Comparison of ENCODE assay signal across 8 cellular contexts in the genomic region with DNA sequence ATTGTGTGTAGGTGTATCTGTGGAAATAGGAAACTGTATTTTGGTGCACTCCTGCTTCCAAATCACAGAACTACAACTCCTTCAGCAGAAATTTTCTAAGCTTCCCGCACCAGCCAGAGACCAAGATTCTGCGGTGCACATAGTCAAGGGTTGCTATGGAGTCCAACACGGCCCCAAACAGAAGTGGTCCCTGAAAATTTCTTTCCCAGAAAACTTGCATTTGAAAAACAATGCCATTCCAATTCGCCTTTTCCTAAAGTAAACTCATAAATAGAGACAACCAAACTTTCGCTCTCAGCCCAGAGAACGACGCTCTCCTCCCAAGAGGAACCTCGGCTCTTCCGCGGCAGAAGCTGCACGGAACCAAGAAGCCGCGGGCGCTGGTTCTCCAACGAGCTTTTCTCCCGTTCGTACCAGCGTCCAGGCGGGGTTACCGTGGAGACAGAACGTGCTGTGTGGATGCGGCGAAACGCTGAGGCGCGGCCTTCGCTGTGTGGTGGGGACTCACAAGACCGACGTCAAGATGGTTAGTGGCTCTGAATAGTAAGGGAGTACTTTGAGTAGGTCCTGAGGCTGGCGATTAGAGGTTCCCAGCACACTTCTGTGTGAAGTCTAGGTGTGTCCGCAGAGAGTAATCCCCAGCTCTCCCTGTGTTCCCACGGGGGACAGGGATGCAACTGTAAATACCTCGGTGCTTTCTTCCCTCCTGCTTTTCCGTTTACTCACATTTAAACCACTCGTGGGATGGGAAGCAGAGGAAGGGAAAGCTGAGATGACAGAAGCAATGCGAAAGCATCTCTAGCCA. TPM values are rescaled to one million over a fixed set of nuclear protein-coding genes. Genes with fewer than 3 reads are reported as not detected.
DNase-seq lines count a peak whose midpoint lies in the region; ATAC-seq lines count a peak whose summit lies in the region.

No MANE protein-coding gene starts in this region.

- no peaks in the 10 kb centered on the region for H3K9me3 ChIP-seq in esophagus (ENCODE audit: control insufficient read depth in 2 of 2, insufficient read depth in 1 of 2, low read depth in 1 of 2, low read length in 1 of 2)
- no peaks in the 10 kb centered on the region for H3K9me3 ChIP-seq in mucosa of rectum (ENCODE audit: control insufficient read depth in 2 of 2, low read length in 2 of 2)

- H3K27ac ChIP-seq in esophagus (ENCODE audit: low read depth in 2 of 2, low read length in 1 of 2) (peak overlapping the region; percentile 35 to 49), mucosa of rectum (ENCODE audit: low read depth in 2 of 2, low read length in 2 of 2) (peak overlapping the region in 1 of 2 donors; percentile 53)

- DNase-seq in DMS114 treated with DMSO at 0.1 percent for 48 hours (lab: John Stamatoyannopoulos, UW; ENCODE audit: unreplicated experiment) = peak; percentile 77
- peak; percentile 60 for DNase-seq in HuH-7.5 (ENCODE audit: low spot score)
- DNase-seq in OCI-M2 (lab: John Stamatoyannopoulos, UW; ENCODE audit: unreplicated experiment) = peak; percentile 87
- peak; percentile 92 for DNase-seq in activated T-cell treated with anti-CD3 and anti-CD28 coated beads, Interleukin-2, amount 50 U/mL, for 1 hour
- peak; percentile 78 for DNase-seq in stimulated activated CD8-positive, alpha-beta memory T cell treated with anti-CD3 and anti-CD28 coated beads, Interleukin-4, amount 100 ng/mL, for 24 hours (ENCODE audit: low read depth)

- peak; percentile 97 for ATAC-seq in GM21526 (IDR thresholded peaks at IDR 0.05; ENCODE audit: low FRiP score, unreplicated experiment)

- no peaks in the 10 kb centered on the region for H3K4me1 ChIP-seq in esophagus (ENCODE audit: control insufficient read depth in 2 of 2, insufficient read depth in 2 of 2, low read length in 1 of 2)
- H3K4me1 ChIP-seq in mucosa of rectum (ENCODE audit: control insufficient read depth in 2 of 2, insufficient read depth in 2 of 2, low read length in 2 of 2) = peaks cover 0 to 4% of the 10 kb centered on the region in 2 donors

- H3K36me3 ChIP-seq in esophagus (ENCODE audit: control insufficient read depth in 2 of 2, insufficient read depth in 2 of 2, low read length in 1 of 2) (no peaks in the 10 kb centered on the region), mucosa of rectum (ENCODE audit: control insufficient read depth in 2 of 2, insufficient read depth in 2 of 2, low read length in 2 of 2) (no peaks in the 10 kb centered on the region)

- H3K9ac ChIP-seq in mucosa of rectum (ENCODE audit: low read depth in 1 of 2, low read length in 2 of 2) = peak overlapping the region; percentile 52 to 61

- 1 to 2% methylated on average over 36 of the region's 36 CpGs for WGBS in esophagus, 2 donors

- H3K4me3 ChIP-seq in esophagus (ENCODE audit: low read depth in 1 of 2, low read length in 2 of 2) (peak overlapping the region; percentile 57 to 68), mucosa of rectum (ENCODE audit: low read length in 2 of 2) (peak overlapping the region; percentile 79 to 87)

- H3K27me3 ChIP-seq in esophagus (ENCODE audit: control insufficient read depth in 1 of 2, insufficient read depth in 2 of 2, low read length in 2 of 2) = no peaks in the 10 kb centered on the region
- no peaks in the 10 kb centered on the region for H3K27me3 ChIP-seq in mucosa of rectum (ENCODE audit: control insufficient read depth in 2 of 2, insufficient read depth in 2 of 2, low read length in 2 of 2)

RNA-seq across cellular contexts. Expression of a gene that starts 24.0 kb away (rescaled TPM):
- 1 to 10 TPM; 7.6 TPM for polyA plus RNA-seq in esophagus
